Comparison of ENCODE assay signal across 15 cellular contexts in genomic region chr6:37205189-37205996, GRCh38. TPM values are rescaled to one million over a fixed set of nuclear protein-coding genes. Genes with fewer than 3 reads are reported as not detected.
A peak's percentile ranks its signal among the peaks of the same experiment; 100 is the strongest.
DNase-seq lines count a peak whose midpoint lies in the region; ATAC-seq and TF ChIP-seq lines count a peak whose summit lies in the region.
"Had no signal": no experiment of that assay in that cellular context is flagged by ENCODE, and none has a peak within 500 bp of the region (broad histone marks: within the 10 kb centered on the region; RNA-seq: fewer than 3 reads in every experiment).

No MANE protein-coding gene starts in this region.

- no peaks in the 10 kb centered on the region for H3K9me3 Mint-ChIP-seq in T-helper 2 cell treated with Interferon-gamma antibody and Interleukin-4, amounts not matched to agents 5 μg/mL and 100 μg/mL, for 36 hours
- no peaks in the 10 kb centered on the region for H3K9me3 Mint-ChIP-seq in activated CD8-positive, alpha-beta T cell treated with anti-CD3 and anti-CD28 coated beads, Interleukin-2, amount 10 ng/mL, durations not matched to agents 7 days and 5 days (ENCODE audit: insufficient read depth)
- no peaks in the 10 kb centered on the region for H3K9me3 Mint-ChIP-seq in naive thymus-derived CD4-positive, alpha-beta T cell
- H3K9me3 Mint-ChIP-seq: activated B cell treated with CpG ODN at 0.5 μM for 24 hours had no signal

- no peaks in the 10 kb centered on the region for H3K36me3 ChIP-seq in DND-41 (ENCODE audit: insufficient read depth, low read length)
- H3K36me3 ChIP-seq in naive thymus-derived CD4-positive, alpha-beta T cell (ENCODE audit: control insufficient read depth in 2 of 3, insufficient read depth in 3 of 3, low read length in 3 of 3): no peaks in the 10 kb centered on the region
- H3K36me3 ChIP-seq: cardiac muscle cell had no signal

- DNase-seq in T-helper 2 cell treated with Interferon-gamma antibody and Interleukin-4, amounts not matched to agents 5 μg/mL and 100 μg/mL, for 36 hours (ENCODE audit: low spot score): peak; percentile 30
- no peak for DNase-seq in T-helper 2 cell
- DNase-seq in DND-41: peak; percentile 82
- DNase-seq in activated CD8-positive, alpha-beta T cell treated with anti-CD3 and anti-CD28 coated beads, Interleukin-2, amount 10 ng/mL, durations not matched to agents 7 days and 5 days: no peak
- DNase-seq in naive thymus-derived CD4-positive, alpha-beta T cell: no peak
- no peak for DNase-seq in SKM-1 treated with dmso at 0.1 percent for 144 hours (lab: John Stamatoyannopoulos, UW; ENCODE audit: unreplicated experiment)
- DNase-seq in T-helper 9 cell: no peak
- DNase-seq: activated B cell treated with CpG ODN at 0.5 μM for 24 hours, activated gamma-delta T cell treated with Interleukin-2 at 50 U/mL for 16 hours, foreskin melanocyte, MM.1S, NCI-H446 treated with DMSO at 0.1 percent for 48 hours, substantia nigra had no signal

- no peaks in the 10 kb centered on the region for H3K9me3 ChIP-seq in DND-41 (ENCODE audit: insufficient read depth, low read length, severe bottlenecking)
- no peaks in the 10 kb centered on the region for H3K9me3 ChIP-seq in naive thymus-derived CD4-positive, alpha-beta T cell (ENCODE audit: control insufficient read depth in 2 of 3, low read length in 3 of 3)

- peaks cover 84% of the 10 kb centered on the region for H3K4me1 ChIP-seq in DND-41 (ENCODE audit: insufficient read depth, low read length)
- H3K4me1 ChIP-seq in naive thymus-derived CD4-positive, alpha-beta T cell (ENCODE audit: control insufficient read depth in 2 of 2, insufficient read depth in 2 of 2, low read length in 2 of 2): peaks cover 51 to 59% of the 10 kb centered on the region in 2 donors

- H3K79me2 ChIP-seq in DND-41 (ENCODE audit: insufficient read depth, low read length): no peaks in the 10 kb centered on the region

- peak overlapping the region; percentile 71 for H3K27ac Mint-ChIP-seq in T-helper 2 cell treated with Interferon-gamma antibody and Interleukin-4, amounts not matched to agents 5 μg/mL and 100 μg/mL, for 36 hours
- peak overlapping the region; percentile 80 for H3K27ac Mint-ChIP-seq in activated CD8-positive, alpha-beta T cell treated with anti-CD3 and anti-CD28 coated beads, Interleukin-2, amount 10 ng/mL, durations not matched to agents 7 days and 5 days
- peak overlapping the region in 8 of 9 donors; percentile 15 to 93 (median 65) for H3K27ac Mint-ChIP-seq in naive thymus-derived CD4-positive, alpha-beta T cell
- H3K27ac Mint-ChIP-seq: activated B cell treated with CpG ODN at 0.5 μM for 24 hours had no signal

- peak overlapping the region; percentile 88 for H3K27ac ChIP-seq in DND-41 (ENCODE audit: low read length)
- H3K27ac ChIP-seq in naive thymus-derived CD4-positive, alpha-beta T cell (ENCODE audit: low read depth, low read length): no peak overlapping the region
- H3K27ac ChIP-seq: cardiac muscle cell had no signal

- peak overlapping the region; percentile 4 for H3K4me3 Mint-ChIP-seq in T-helper 2 cell treated with Interferon-gamma antibody and Interleukin-4, amounts not matched to agents 5 μg/mL and 100 μg/mL, for 36 hours
- peak overlapping the region; percentile 32 for H3K4me3 Mint-ChIP-seq in activated CD8-positive, alpha-beta T cell treated with anti-CD3 and anti-CD28 coated beads, Interleukin-2, amount 10 ng/mL, durations not matched to agents 7 days and 5 days
- H3K4me3 Mint-ChIP-seq in naive thymus-derived CD4-positive, alpha-beta T cell: peak overlapping the region in 4 of 10 donors; percentile 5 to 37 (median 22)
- H3K4me3 Mint-ChIP-seq: activated B cell treated with CpG ODN at 0.5 μM for 24 hours had no signal

- H3K27me3 ChIP-seq in DND-41 (ENCODE audit: insufficient read depth, low read length, poor library complexity): no peaks in the 10 kb centered on the region
- H3K27me3 ChIP-seq in naive thymus-derived CD4-positive, alpha-beta T cell (ENCODE audit: control insufficient read depth in 2 of 2, insufficient read depth in 2 of 2, low read length in 2 of 2): no peaks in the 10 kb centered on the region
- H3K27me3 ChIP-seq: cardiac muscle cell had no signal

- H3K4me3 ChIP-seq in DND-41 (ENCODE audit: low read depth in 1 of 2, low read length in 2 of 2): peak overlapping the region in 1 of 2 experiments; percentile 38; a peak in 2 of 4 replicates
- H3K4me3 ChIP-seq in naive thymus-derived CD4-positive, alpha-beta T cell (ENCODE audit: low read length): no peak overlapping the region
- H3K4me3 ChIP-seq: cardiac muscle cell had no signal

- ATAC-seq in DND-41 (ENCODE audit: insufficient read depth, low read depth): peak; percentile 38
- no peak for ATAC-seq in activated CD8-positive, alpha-beta T cell treated with anti-CD3 and anti-CD28 coated beads, Interleukin-2, amount 10 ng/mL, durations not matched to agents 7 days and 5 days
- ATAC-seq in naive thymus-derived CD4-positive, alpha-beta T cell: no peak
- no peak for ATAC-seq in HG02973 (IDR thresholded peaks at IDR 0.05; ENCODE audit: unreplicated experiment)

- peak overlapping the region; percentile 57 for H3K4me2 ChIP-seq in DND-41 (ENCODE audit: insufficient read depth, low read length)

- TF ChIP-seq CTCF in DND-41 (IDR thresholded peaks at IDR 0.05; ENCODE audit: borderline replicate concordance, extremely low read depth, low read length, poor library complexity, severe bottlenecking): no peak

- peak overlapping the region; percentile 70 for H2AFZ ChIP-seq in DND-41 (ENCODE audit: low read depth, low read length)

- H4K20me1 ChIP-seq in DND-41 (ENCODE audit: insufficient read depth, low read length): no peaks in the 10 kb centered on the region

- CTCF ChIA-PET in activated CD8-positive, alpha-beta T cell treated with anti-CD3 and anti-CD28 coated beads, Interleukin-2, amount 10 ng/mL, durations not matched to agents 7 days and 5 days (lab: Charles Lee): interaction anchor here (1.0 to 22.1 kb wide), 7 partner anchors 9 to 183 kb away, joined by 3 to 769 read pairs (median 85); partner anchors contain the start of gene PIM1
- CTCF ChIA-PET in naive thymus-derived CD4-positive, alpha-beta T cell (lab: Charles Lee): interaction anchor here (0.6 to 21.5 kb wide), 6 partner anchors 18 to 181 kb away, joined by 3 to 639 read pairs (median 8); no protein-coding TSS in a partner anchor

- intact Hi-C loops in naive thymus-derived CD4-positive, alpha-beta T cell (cut with micrococcal nuclease): no loop called here

- no peaks in the 10 kb centered on the region for H3K27me3 Mint-ChIP-seq in T-helper 2 cell treated with Interferon-gamma antibody and Interleukin-4, amounts not matched to agents 5 μg/mL and 100 μg/mL, for 36 hours (ENCODE audit: low read depth)
- no peaks in the 10 kb centered on the region for H3K27me3 Mint-ChIP-seq in activated CD8-positive, alpha-beta T cell treated with anti-CD3 and anti-CD28 coated beads, Interleukin-2, amount 10 ng/mL, durations not matched to agents 7 days and 5 days (ENCODE audit: low read depth)
- H3K27me3 Mint-ChIP-seq in naive thymus-derived CD4-positive, alpha-beta T cell: no peaks in the 10 kb centered on the region
- H3K27me3 Mint-ChIP-seq: activated B cell treated with CpG ODN at 0.5 μM for 24 hours had no signal

- H3K9ac ChIP-seq in DND-41 (ENCODE audit: low read depth, low read length): peak overlapping the region; percentile 52

- H3K36me3 Mint-ChIP-seq in T-helper 2 cell treated with Interferon-gamma antibody and Interleukin-4, amounts not matched to agents 5 μg/mL and 100 μg/mL, for 36 hours (ENCODE audit: low read depth): no peaks in the 10 kb centered on the region
- H3K36me3 Mint-ChIP-seq in activated CD8-positive, alpha-beta T cell treated with anti-CD3 and anti-CD28 coated beads, Interleukin-2, amount 10 ng/mL, durations not matched to agents 7 days and 5 days (ENCODE audit: low read depth): peaks cover 2% of the 10 kb centered on the region
- H3K36me3 Mint-ChIP-seq in naive thymus-derived CD4-positive, alpha-beta T cell: peaks cover 0 to 8% (median 0%) of the 10 kb centered on the region in 5 donors

- H3K4me1 Mint-ChIP-seq in T-helper 2 cell treated with Interferon-gamma antibody and Interleukin-4, amounts not matched to agents 5 μg/mL and 100 μg/mL, for 36 hours (ENCODE audit: low read depth): peaks cover 70% of the 10 kb centered on the region
- H3K4me1 Mint-ChIP-seq in activated CD8-positive, alpha-beta T cell treated with anti-CD3 and anti-CD28 coated beads, Interleukin-2, amount 10 ng/mL, durations not matched to agents 7 days and 5 days (ENCODE audit: low read depth): peaks cover 88% of the 10 kb centered on the region
- peaks cover 46 to 82% (median 72%) of the 10 kb centered on the region in 7 donors for H3K4me1 Mint-ChIP-seq in naive thymus-derived CD4-positive, alpha-beta T cell

- POLR2A ChIA-PET in activated CD8-positive, alpha-beta T cell treated with anti-CD3 and anti-CD28 coated beads, Interleukin-2, amount 10 ng/mL, durations not matched to agents 7 days and 5 days (lab: Charles Lee): interaction anchor here (0.6 to 15.8 kb wide), 7 partner anchors 11 to 156 kb away, joined by 3 to 351 read pairs (median 3); partner anchors contain the start of gene PIM1
- POLR2A ChIA-PET in naive thymus-derived CD4-positive, alpha-beta T cell (lab: Charles Lee): interaction anchor here (0.7 to 10.2 kb wide), 4 partner anchors 31 to 185 kb away, joined by 3 to 89 read pairs (median 4); no protein-coding TSS in a partner anchor

RNA-seq across cellular contexts. Expression of gene PIM1, which starts 35.4 kb away (rescaled TPM):
- 100 to 1,000 TPM; 432 to 449 TPM for total RNA-seq in activated CD8-positive, alpha-beta T cell treated with anti-CD3 and anti-CD28 coated beads, Interleukin-2, amount 10 ng/mL, durations not matched to agents 7 days and 5 days
- total RNA-seq in naive thymus-derived CD4-positive, alpha-beta T cell: 100 to 1,000 TPM; 100 to 550 (median 172) TPM
- polyA plus RNA-seq in naive thymus-derived CD4-positive, alpha-beta T cell: 100 to 1,000 TPM; 249 to 304 TPM

RNA-seq across cellular contexts. Expression of gene TBC1D22B, which starts 52.2 kb away (rescaled TPM):
- total RNA-seq in activated CD8-positive, alpha-beta T cell treated with anti-CD3 and anti-CD28 coated beads, Interleukin-2, amount 10 ng/mL, durations not matched to agents 7 days and 5 days: 10 to 100 TPM; 15.4 TPM
- 10 to 100 TPM in 2 of 5 experiments, 1 to 10 TPM in 3; 8.3 to 23.5 (median 9.5) TPM for total RNA-seq in naive thymus-derived CD4-positive, alpha-beta T cell
- polyA plus RNA-seq in naive thymus-derived CD4-positive, alpha-beta T cell: 10 to 100 TPM in 1 of 2 donors, 1 to 10 TPM in 1; 7.7 to 10.7 TPM

RNA-seq across cellular contexts. Expression of gene TMEM217, which starts 52.6 kb away (rescaled TPM):
- total RNA-seq in activated CD8-positive, alpha-beta T cell treated with anti-CD3 and anti-CD28 coated beads, Interleukin-2, amount 10 ng/mL, durations not matched to agents 7 days and 5 days: 1 to 10 TPM; 3.1 to 3.2 TPM
- 1 to 10 TPM in 2 of 5 experiments, under 1 TPM in 1, not detected in 2; 0.78 to 2.8 (median 1.6) TPM for total RNA-seq in naive thymus-derived CD4-positive, alpha-beta T cell
- under 1 TPM; 0.28 to 0.34 TPM for polyA plus RNA-seq in naive thymus-derived CD4-positive, alpha-beta T cell

Comparison
In these comparisons a context has a peak if more than half of its experiments do, and no peak if none do; other contexts are left out.
1. DNase-seq: peak in T-helper 2 cell treated with Interferon-gamma antibody and Interleukin-4, amounts not matched to agents 5 μg/mL and 100 μg/mL, for 36 hours (single experiment) and DND-41 (single experiment); none in T-helper 2 cell (0 of 5), activated CD8-positive, alpha-beta T cell treated with anti-CD3 and anti-CD28 coated beads, Interleukin-2, amount 10 ng/mL, durations not matched to agents 7 days and 5 days (single experiment), naive thymus-derived CD4-positive, alpha-beta T cell (0 of 9), SKM-1 treated with dmso at 0.1 percent for 144 hours (single experiment) and T-helper 9 cell (single experiment).
2. Peak in every context shown above with its lines, with median percentiles within 50 percentile points of each other: H3K27ac Mint-ChIP-seq.